In the genomic region with DNA sequence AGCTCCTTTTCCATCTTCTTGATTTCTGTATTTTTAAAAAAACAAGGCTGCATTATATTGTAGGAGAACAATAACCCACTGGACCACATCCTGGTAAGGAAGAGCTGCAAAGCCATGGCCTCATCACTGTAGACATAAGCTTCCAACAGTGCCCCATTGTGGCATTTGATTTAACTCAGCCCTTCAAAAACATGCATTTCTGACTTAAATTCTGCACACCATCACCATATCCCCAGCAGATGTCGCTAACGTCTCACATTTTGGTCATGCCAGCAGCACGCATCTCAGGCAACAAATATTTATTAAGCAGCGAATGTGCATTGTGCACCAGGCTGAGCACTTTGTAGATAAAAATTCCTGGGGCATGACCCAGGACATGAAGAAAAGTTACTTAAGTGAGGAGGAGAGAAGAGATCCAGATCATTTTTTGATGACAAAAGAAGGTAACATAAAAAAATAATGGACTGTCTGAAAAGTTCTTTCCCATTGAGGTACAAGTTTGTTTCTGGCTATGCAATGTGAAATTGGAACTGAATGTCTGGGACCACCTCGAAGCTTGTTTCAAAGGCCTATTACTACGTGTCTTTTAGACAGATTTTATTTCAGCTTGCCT, we compare ENCODE assay signal across 8 cellular contexts.
A peak's percentile ranks its signal among the peaks of the same experiment; 100 is the strongest.
DNase-seq lines count a peak whose midpoint lies in the region; ATAC-seq and TF ChIP-seq lines count a peak whose summit lies in the region.

No MANE protein-coding gene starts in this region.

- POLR2A ChIA-PET in AG04450 (lab: Yijun Ruan, JAX): no interaction called here

- H3K4me3 Mint-ChIP-seq in activated CD4-positive, alpha-beta T cell treated with anti-CD3 and anti-CD28 coated beads, Interleukin-2, amount 10 ng/mL, durations not matched to agents 24 days and 14 days: no peak overlapping the region

- H3K27me3 ChIP-seq in AG04450 (ENCODE audit: control insufficient read depth, insufficient read depth, low read length): no peaks in the 10 kb centered on the region
- no peaks in the 10 kb centered on the region for H3K27me3 ChIP-seq in right lobe of liver

- H3K27me3 Mint-ChIP-seq in activated CD4-positive, alpha-beta T cell treated with anti-CD3 and anti-CD28 coated beads, Interleukin-2, amount 10 ng/mL, durations not matched to agents 24 days and 14 days: peaks cover 3% of the 10 kb centered on the region

- H3K36me3 Mint-ChIP-seq in activated CD4-positive, alpha-beta T cell treated with anti-CD3 and anti-CD28 coated beads, Interleukin-2, amount 10 ng/mL, durations not matched to agents 24 days and 14 days (ENCODE audit: low read depth): no peaks in the 10 kb centered on the region

- 15% methylated on average over 6 of the region's 6 CpGs for WGBS in right lobe of liver (ENCODE audit: insufficient coverage, low coverage, low lambda C conversion rate, missing lambda C conversion rate)

- H3K4me3 ChIP-seq in AG04450 (ENCODE audit: low read depth, low read length) (no peak overlapping the region), coronary artery (no peak overlapping the region), right lobe of liver (no peak overlapping the region)

- no peak for TF ChIP-seq POLR2A in right lobe of liver (IDR thresholded peaks at IDR 0.05)

- H3K4me1 Mint-ChIP-seq in activated CD4-positive, alpha-beta T cell treated with anti-CD3 and anti-CD28 coated beads, Interleukin-2, amount 10 ng/mL, durations not matched to agents 24 days and 14 days: no peaks in the 10 kb centered on the region

- no peak overlapping the region for H3K27ac Mint-ChIP-seq in activated CD4-positive, alpha-beta T cell treated with anti-CD3 and anti-CD28 coated beads, Interleukin-2, amount 10 ng/mL, durations not matched to agents 24 days and 14 days

- CTCF ChIA-PET in AG04450 (lab: Charles Lee): interaction anchor here (0.6 to 5.5 kb wide), 83 partner anchors 9 to 1202 kb away, joined by 3 to 86 read pairs (median 4); a partner anchor contains a TSS

- H3K9me3 ChIP-seq in AG04450 (ENCODE audit: control insufficient read depth, insufficient read depth, low read length) (no peaks in the 10 kb centered on the region), right lobe of liver (no peaks in the 10 kb centered on the region)

- TF ChIP-seq CTCF in AG04450 (IDR thresholded peaks at IDR 0.05; ENCODE audit: low read depth, low read length): peak; percentile 86
- peak; percentile 41 for TF ChIP-seq CTCF in coronary artery (IDR thresholded peaks at IDR 0.05)
- peak; percentile 58 to 76 (median 72) for TF ChIP-seq CTCF in right lobe of liver (IDR thresholded peaks at IDR 0.05)

- H3K36me3 ChIP-seq in right lobe of liver: no peaks in the 10 kb centered on the region

- intact Hi-C loops in activated CD4-positive, alpha-beta T cell treated with anti-CD3 and anti-CD28 coated beads, Interleukin-2, amount 10 ng/mL, durations not matched to agents 24 days and 14 days (cut with micrococcal nuclease): loop anchor here (1.0 kb wide), 2 partner anchors 379 to 390 kb away; a partner anchor contains a TSS
- intact Hi-C loops in right lobe of liver (cut with DNase I): loop anchor here in 1 of 2 donors (5.0 kb wide), 1 partner anchor 377 kb away; no protein-coding TSS in a partner anchor

- peaks cover 0 to 9% (median 0%) of the 10 kb centered on the region in 4 donors for H3K4me1 ChIP-seq in right lobe of liver

- DNase-seq in AG04450 (ENCODE audit: low read depth, low spot score): peak; percentile 70
- peak; percentile 62 for DNase-seq in NCI-H526 treated with DMSO at 0.1 percent for 48 hours (lab: John Stamatoyannopoulos, UW)
- peak; percentile 89 for DNase-seq in activated CD4-positive, alpha-beta T cell treated with anti-CD3 and anti-CD28 coated beads, Interleukin-2, amount 10 ng/mL, durations not matched to agents 24 days and 14 days
- no peak for DNase-seq in coronary artery (ENCODE audit: low spot score)
- DNase-seq in right lobe of liver: peak in 1 of 3 donors; percentile 68
- DNase-seq in stimulated activated CD8-positive, alpha-beta memory T cell treated with anti-CD3 and anti-CD28 coated beads, Interleukin-12 subunit alpha, Interleukin-12 subunit beta, amount 100 ng/mL, for 1 hour (ENCODE audit: low read depth): peak; percentile 25

- ATAC-seq in GM18867 (IDR thresholded peaks at IDR 0.05; ENCODE audit: unreplicated experiment) (peak; percentile 81), HG03469 (IDR thresholded peaks at IDR 0.05; ENCODE audit: unreplicated experiment) (peak; percentile 60), right lobe of liver (peak; percentile 85 to 91 (median 86))

- H3K9me3 Mint-ChIP-seq in activated CD4-positive, alpha-beta T cell treated with anti-CD3 and anti-CD28 coated beads, Interleukin-2, amount 10 ng/mL, durations not matched to agents 24 days and 14 days: no peaks in the 10 kb centered on the region

- no peak overlapping the region for H3K27ac ChIP-seq in AG04450 (ENCODE audit: low read depth, low read length)
- H3K27ac ChIP-seq in coronary artery: peak overlapping the region in 1 of 2 donors; percentile 22
- H3K27ac ChIP-seq in right lobe of liver: no peak overlapping the region
